24 cellular contexts compared by ENCODE assay signal in genomic region chr2:43068730-43069517, GRCh38.
DNase-seq lines count a peak whose midpoint lies in the region; ATAC-seq and TF ChIP-seq lines count a peak whose summit lies in the region.
"Had no signal": no experiment of that assay in that cellular context is flagged by ENCODE, and none has a peak within 500 bp of the region (broad histone marks: within the 10 kb centered on the region; RNA-seq: fewer than 3 reads in every experiment).

No MANE protein-coding gene starts in this region.

- TF ChIP-seq CTCF in neural progenitor cell (IDR thresholded peaks at IDR 0.05): no peak

- ATAC-seq in GM18502 (IDR thresholded peaks at IDR 0.05; ENCODE audit: poor library complexity, unreplicated experiment): no peak
- ATAC-seq: naive thymus-derived CD4-positive, alpha-beta T cell had no signal

- peaks cover 12% of the 10 kb centered on the region for H3K27me3 Mint-ChIP-seq in dendritic cell treated with granulocyte-macrophage colony-stimulating factor and Interleukin-4, amounts not matched to agents 40 ng/mL and 50 ng/mL, for 4 days
- H3K27me3 Mint-ChIP-seq in neural progenitor cell (ENCODE audit: insufficient read depth, low read depth): peaks cover 10% of the 10 kb centered on the region
- H3K27me3 Mint-ChIP-seq: CD4-positive, alpha-beta T cell; naive thymus-derived CD4-positive, alpha-beta T cell had no signal

- peaks cover 54% of the 10 kb centered on the region for H3K4me1 Mint-ChIP-seq in dendritic cell treated with granulocyte-macrophage colony-stimulating factor and Interleukin-4, amounts not matched to agents 40 ng/mL and 50 ng/mL, for 4 days (ENCODE audit: low read depth)
- H3K4me1 Mint-ChIP-seq in neural progenitor cell: peaks cover 53% of the 10 kb centered on the region

- in situ Hi-C loops in ACHN (cut with HindIII; ENCODE audit: low pct_ligation_motif_present, low pct_unique_long_range_greater_than_20kb, low sequenced_read_pairs): no loop called here

- peak overlapping the region; percentile 99 for H3K27ac ChIP-seq in neural progenitor cell
- H3K27ac ChIP-seq: ascending aorta, VCaP had no signal

- H2AFZ ChIP-seq in neural progenitor cell (replicated peaks): no peak overlapping the region

- DNase-seq in A172 (ENCODE audit: low spot score) (peak; percentile 64), NCI-H226 (peak; percentile 69), neural progenitor cell (ENCODE audit: low spot score) (no peak), cerebellum (ENCODE audit: low spot score) (no peak), ureter (ENCODE audit: low spot score) (no peak), ACHN (no peak)
- DNase-seq: activated CD4-positive, alpha-beta T cell treated with anti-CD3 and anti-CD28 coated beads, Interleukin-2, amount 50 U/mL, for 48 hours; activated naive CD4-positive, alpha-beta T cell treated with Interleukin-2 at 50 U/mL for 16 hours; CD4-positive, alpha-beta T cell; cerebellar nuclear complex; DMS79 treated with DMSO at 0.1 percent for 48 hours; naive thymus-derived CD4-positive, alpha-beta T cell; NCI-H1105 treated with DMSO at 0.1 percent for 48 hours; NCI-H2081 treated with DMSO at 0.1 percent for 48 hours; NCI-H510A treated with DMSO at 0.1 percent for 48 hours; Right ventricle myocardium superior; stimulated activated CD4-positive, alpha-beta T cell treated with anti-CD3 and anti-CD28 coated beads, Interleukin-4, amount 100 ng/mL, for 4 hours had no signal

- H3K27ac Mint-ChIP-seq in dendritic cell treated with granulocyte-macrophage colony-stimulating factor and Interleukin-4, amounts not matched to agents 40 ng/mL and 50 ng/mL, for 4 days: peak overlapping the region; percentile 47
- H3K27ac Mint-ChIP-seq in neural progenitor cell: no peak overlapping the region
- H3K27ac Mint-ChIP-seq: CD4-positive, alpha-beta T cell; T-helper 1 cell treated with Interleukin-12 subunit alpha and Interleukin-12 subunit beta and Interleukin-4 antibody, amounts not matched to agents 30 μg/mL and 1 μg/mL, for 36 hours had no signal

- no peaks in the 10 kb centered on the region for H3K27me3 ChIP-seq in neural progenitor cell
- H3K27me3 ChIP-seq: ascending aorta, heart right ventricle had no signal

- H3K4me1 ChIP-seq in neural progenitor cell: peaks cover 41% of the 10 kb centered on the region

- no peak overlapping the region for H3K4me3 ChIP-seq in neural progenitor cell
- H3K4me3 ChIP-seq: ascending aorta, lung had no signal

- H3K4me3 Mint-ChIP-seq in dendritic cell treated with granulocyte-macrophage colony-stimulating factor and Interleukin-4, amounts not matched to agents 40 ng/mL and 50 ng/mL, for 4 days: no peak overlapping the region
- H3K4me3 Mint-ChIP-seq in neural progenitor cell: no peak overlapping the region
- H3K4me3 Mint-ChIP-seq: CD4-positive, alpha-beta T cell; naive thymus-derived CD4-positive, alpha-beta T cell; T-helper 1 cell treated with Interleukin-12 subunit alpha and Interleukin-12 subunit beta and Interleukin-4 antibody, amounts not matched to agents 30 μg/mL and 1 μg/mL, for 36 hours had no signal

- no peak overlapping the region for H3K4me2 ChIP-seq in neural progenitor cell

- H4K20me1 ChIP-seq in neural progenitor cell (ENCODE audit: low read depth): no peaks in the 10 kb centered on the region

- H3K9ac ChIP-seq in neural progenitor cell: no peak overlapping the region

- no peaks in the 10 kb centered on the region for H3K79me2 ChIP-seq in neural progenitor cell (ENCODE audit: low read depth)

- no peaks in the 10 kb centered on the region for H3K9me3 Mint-ChIP-seq in dendritic cell treated with granulocyte-macrophage colony-stimulating factor and Interleukin-4, amounts not matched to agents 40 ng/mL and 50 ng/mL, for 4 days
- H3K9me3 Mint-ChIP-seq in neural progenitor cell: peaks cover 8% of the 10 kb centered on the region
- H3K9me3 Mint-ChIP-seq: CD4-positive, alpha-beta T cell had no signal

- H3K9me3 ChIP-seq in neural progenitor cell (ENCODE audit: low read depth): no peaks in the 10 kb centered on the region
- H3K9me3 ChIP-seq: ascending aorta, heart right ventricle had no signal

- no peaks in the 10 kb centered on the region for H3K36me3 Mint-ChIP-seq in dendritic cell treated with granulocyte-macrophage colony-stimulating factor and Interleukin-4, amounts not matched to agents 40 ng/mL and 50 ng/mL, for 4 days (ENCODE audit: low read depth)
- H3K36me3 Mint-ChIP-seq in neural progenitor cell: peaks cover 2% of the 10 kb centered on the region

- intact Hi-C loops in dendritic cell treated with granulocyte-macrophage colony-stimulating factor and Interleukin-4, amounts not matched to agents 40 ng/mL and 50 ng/mL, for 4 days (cut with micrococcal nuclease): no loop called here

- no peaks in the 10 kb centered on the region for H3K36me3 ChIP-seq in neural progenitor cell
- H3K36me3 ChIP-seq: ascending aorta, heart right ventricle had no signal

- H3F3A ChIP-seq in neural progenitor cell (ENCODE audit: low read depth): peaks cover 31% of the 10 kb centered on the region

Comparison
In these comparisons a context has a peak if more than half of its experiments do, and no peak if none do; other contexts are left out.
1. DNase-seq: peak in A172 (single experiment) and NCI-H226 (single experiment); none in neural progenitor cell (single experiment), cerebellum (single experiment), ureter (single experiment) and ACHN (single experiment).